Comparison of ENCODE assay signal across 18 cellular contexts in the genomic region with DNA sequence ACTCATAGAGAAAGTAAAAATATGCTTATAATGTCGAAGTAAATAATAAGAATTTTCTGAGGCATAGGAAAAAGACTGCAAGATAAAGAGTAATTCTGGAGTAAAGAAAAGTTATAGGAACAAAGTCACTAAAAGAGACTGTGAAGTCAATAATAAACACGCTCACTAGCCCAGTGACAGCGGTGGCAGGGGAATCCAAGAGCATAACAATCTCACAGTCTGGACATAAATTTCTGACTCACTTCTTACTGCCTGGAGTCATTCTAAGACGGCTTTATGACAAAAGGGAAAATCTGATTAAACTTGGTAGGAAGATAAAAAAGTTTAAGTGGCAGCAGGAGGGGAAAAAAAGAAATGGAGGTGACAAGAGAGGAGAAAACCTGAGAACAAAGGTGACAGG. TPM values are rescaled to one million over a fixed set of nuclear protein-coding genes. Genes with fewer than 3 reads are reported as not detected.
"Had no signal": no experiment of that assay in that cellular context is flagged by ENCODE, and none has a peak within 500 bp of the region (broad histone marks: within the 10 kb centered on the region; RNA-seq: fewer than 3 reads in every experiment).

No MANE protein-coding gene starts in this region.

- H3K27ac ChIP-seq: cardiac muscle cell, gastrocnemius medialis, left lung, SK-N-MC, upper lobe of right lung had no signal

- H3K4me3 ChIP-seq: cardiac muscle cell, gastrocnemius medialis, left lung, SK-N-MC, upper lobe of right lung had no signal

- H3K27me3 Mint-ChIP-seq: progenitor cell of endocrine pancreas had no signal

- H3K36me3 ChIP-seq: cardiac muscle cell, gastrocnemius medialis, left lung, upper lobe of right lung had no signal

- H3K4me1 Mint-ChIP-seq: activated B cell treated with CpG ODN at 0.5 μM for 24 hours; stimulated activated memory B cell treated with anti-CD40 and anti-IgM and Interleukin-4, amounts not matched to agents 10 μg/mL and 1 μg/mL and 100 μg/mL, for 72 hours had no signal

- H3K4me1 ChIP-seq: gastrocnemius medialis, left lung, upper lobe of right lung had no signal

- ATAC-seq: esophagus mucosa; gastrocnemius medialis; left lung; stimulated activated memory B cell treated with anti-CD40 and anti-IgM and Interleukin-4, amounts not matched to agents 10 μg/mL and 1 μg/mL and 100 μg/mL, for 72 hours; upper lobe of right lung had no signal

- H3K36me3 Mint-ChIP-seq: mesothelial cell of epicardium; stimulated activated memory B cell treated with anti-CD40 and anti-IgM and Interleukin-4, amounts not matched to agents 10 μg/mL and 1 μg/mL and 100 μg/mL, for 72 hours had no signal

- DNase-seq: activated B cell treated with CpG ODN at 0.5 μM for 24 hours; amniotic stem cell; effector CD8-positive, alpha-beta T cell; gastrocnemius medialis; head of caudate nucleus; left lung; occipital lobe; upper lobe of right lung had no signal

- H3K27ac Mint-ChIP-seq: activated B cell treated with CpG ODN at 0.5 μM for 24 hours; activated T-helper 1 cell treated with anti-CD3 and anti-CD28 coated beads, Interleukin-12 subunit alpha, Interleukin-12 subunit beta, Interleukin-2, Interleukin-4 antibody, amounts not matched to agents 30 ng/mL and 10 ng/mL and 1 ng/mL, durations not matched to agents 14 hours and 24 hours and 36 hours; dendritic cell treated with granulocyte-macrophage colony-stimulating factor and Interleukin-4, amounts not matched to agents 40 ng/mL and 50 ng/mL, for 4 days; mesothelial cell of epicardium; progenitor cell of endocrine pancreas; stimulated activated memory B cell treated with anti-CD40 and anti-IgM and Interleukin-4, amounts not matched to agents 10 μg/mL and 1 μg/mL and 100 μg/mL, for 72 hours; T-helper 2 cell treated with Interferon-gamma antibody and Interleukin-4, amounts not matched to agents 5 μg/mL and 100 μg/mL, for 36 hours had no signal

- H3K9me3 ChIP-seq: gastrocnemius medialis, left lung, upper lobe of right lung had no signal

- H3K9me3 Mint-ChIP-seq: activated B cell treated with CpG ODN at 0.5 μM for 24 hours; activated T-helper 1 cell treated with anti-CD3 and anti-CD28 coated beads, Interleukin-12 subunit alpha, Interleukin-12 subunit beta, Interleukin-2, Interleukin-4 antibody, amounts not matched to agents 30 ng/mL and 10 ng/mL and 1 ng/mL, durations not matched to agents 14 hours and 24 hours and 36 hours; dendritic cell treated with granulocyte-macrophage colony-stimulating factor and Interleukin-4, amounts not matched to agents 40 ng/mL and 50 ng/mL, for 4 days; nephron; stimulated activated memory B cell treated with anti-CD40 and anti-IgM and Interleukin-4, amounts not matched to agents 10 μg/mL and 1 μg/mL and 100 μg/mL, for 72 hours; T-helper 2 cell treated with Interferon-gamma antibody and Interleukin-4, amounts not matched to agents 5 μg/mL and 100 μg/mL, for 36 hours had no signal

- H3K4me3 Mint-ChIP-seq: activated B cell treated with CpG ODN at 0.5 μM for 24 hours; activated T-helper 1 cell treated with anti-CD3 and anti-CD28 coated beads, Interleukin-12 subunit alpha, Interleukin-12 subunit beta, Interleukin-2, Interleukin-4 antibody, amounts not matched to agents 30 ng/mL and 10 ng/mL and 1 ng/mL, durations not matched to agents 14 hours and 24 hours and 36 hours; dendritic cell treated with granulocyte-macrophage colony-stimulating factor and Interleukin-4, amounts not matched to agents 40 ng/mL and 50 ng/mL, for 4 days; mesothelial cell of epicardium; nephron; stimulated activated memory B cell treated with anti-CD40 and anti-IgM and Interleukin-4, amounts not matched to agents 10 μg/mL and 1 μg/mL and 100 μg/mL, for 72 hours; T-helper 2 cell treated with Interferon-gamma antibody and Interleukin-4, amounts not matched to agents 5 μg/mL and 100 μg/mL, for 36 hours had no signal

RNA-seq across cellular contexts. Expression of gene GRIP1, which starts 56.4 kb away (rescaled TPM):
- total RNA-seq: activated T-helper 1 cell treated with anti-CD3 and anti-CD28 coated beads, Interleukin-12 subunit alpha, Interleukin-12 subunit beta, Interleukin-2, Interleukin-4 antibody, amounts not matched to agents 30 ng/mL and 10 ng/mL and 1 ng/mL, durations not matched to agents 14 hours and 24 hours and 36 hours had no signal
